Comparison of ENCODE assay signal across 1 cellular context in genomic region chr2:69062307-69062706, GRCh38.
TF ChIP-seq lines count a peak whose summit lies in the region.

No MANE protein-coding gene starts in this region.

TF ChIP-seq in HepG2, 621 proteins besides CTCF, POLR2A, EP300 and RAD21 (continued from another document and continues in another):
- TF ChIP-seq LBX2 (CRISPR knock-in tag; IDR thresholded peaks at IDR 0.05; ENCODE audit: borderline replicate concordance) (no peak), SNRNP70 (IDR thresholded peaks at IDR 0.05; ENCODE audit: low read depth, low read length) (no peak), ZNF747 (CRISPR knock-in tag; IDR thresholded peaks at IDR 0.05; ENCODE audit: borderline replicate concordance) (peak; percentile 42; the same call in 1 of the 2 replicates), FIP1L1 (IDR thresholded peaks at IDR 0.05; ENCODE audit: borderline replicate concordance, insufficient read depth, low read depth, low read length) (no peak), LCORL (IDR thresholded peaks at IDR 0.05) (no peak), LCORL (CRISPR knock-in tag; IDR thresholded peaks at IDR 0.05) (peak; percentile 70), ASH2L (IDR thresholded peaks at IDR 0.05; ENCODE audit: insufficient read length, low read depth, low read length) (peak; percentile 76), HNF4G (IDR thresholded peaks at IDR 0.05; ENCODE audit: borderline replicate concordance, low read depth, low read length) (peak; percentile 90), HNF4G (CRISPR knock-in tag; IDR thresholded peaks at IDR 0.05; ENCODE audit: borderline replicate concordance, low read depth) (peak; percentile 46; the same call in 1 of the 2 replicates), NFRKB (IDR thresholded peaks at IDR 0.05) (no peak), ZBTB21 (CRISPR knock-in tag; IDR thresholded peaks at IDR 0.05) (no peak), ZNF354B (CRISPR knock-in tag; IDR thresholded peaks at IDR 0.05) (no peak), PCBP1 (IDR thresholded peaks at IDR 0.05; ENCODE audit: borderline replicate concordance, low read depth, low read length) (no peak), ZNF652 (CRISPR knock-in tag; IDR thresholded peaks at IDR 0.05; ENCODE audit: borderline replicate concordance, low read depth) (no peak), BRD4 (CRISPR knock-in tag; IDR thresholded peaks at IDR 0.05) (no peak), ZNF784 (CRISPR knock-in tag; IDR thresholded peaks at IDR 0.05; ENCODE audit: borderline replicate concordance) (peak; percentile 57; the same call in 1 of the 2 replicates), LRRFIP1 (CRISPR knock-in tag; conservative IDR thresholded peaks at IDR 0.05) (no peak), ZFP62 (CRISPR knock-in tag; IDR thresholded peaks at IDR 0.05) (no peak), ZNF792 (CRISPR knock-in tag; IDR thresholded peaks at IDR 0.05) (no peak; the same call in 1 of the 2 replicates), SKIL (CRISPR knock-in tag; IDR thresholded peaks at IDR 0.05; ENCODE audit: borderline replicate concordance) (no peak), MEF2D (CRISPR knock-in tag; IDR thresholded peaks at IDR 0.05) (no peak), ARHGAP35 (CRISPR knock-in tag; IDR thresholded peaks at IDR 0.05; ENCODE audit: borderline replicate concordance) (no peak), GFI1 (CRISPR knock-in tag; IDR thresholded peaks at IDR 0.05; ENCODE audit: borderline replicate concordance) (peak; percentile 23; the same call in 1 of the 2 replicates), ZNF775 (CRISPR knock-in tag; IDR thresholded peaks at IDR 0.05; ENCODE audit: borderline replicate concordance) (no peak), MZF1 (CRISPR knock-in tag; IDR thresholded peaks at IDR 0.05; ENCODE audit: borderline replicate concordance) (no peak), ZNF724P (CRISPR knock-in tag; IDR thresholded peaks at IDR 0.05; ENCODE audit: borderline replicate concordance) (no peak), XRCC5 (optimal IDR thresholded peaks at IDR 0.05; ENCODE audit: low read length) (peak; percentile 63), CREB1 (IDR thresholded peaks at IDR 0.05) (no peak), CREB1 (CRISPR knock-in tag; IDR thresholded peaks at IDR 0.05) (no peak), ZFP91 (CRISPR knock-in tag; IDR thresholded peaks at IDR 0.05; ENCODE audit: borderline replicate concordance) (no peak), ZNF850 (CRISPR knock-in tag; conservative IDR thresholded peaks at IDR 0.05) (no peak), IRX3 (CRISPR knock-in tag; IDR thresholded peaks at IDR 0.05; ENCODE audit: borderline replicate concordance, low read depth) (no peak), ELF1 (CRISPR knock-in tag; IDR thresholded peaks at IDR 0.05) (no peak), HCFC1 (IDR thresholded peaks at IDR 0.05; ENCODE audit: low read depth, low read length) (no peak), ZFP36L1 (CRISPR knock-in tag; IDR thresholded peaks at IDR 0.05) (no peak), ZHX2 (IDR thresholded peaks at IDR 0.05; ENCODE audit: low read depth) (no peak), ZHX2 (CRISPR knock-in tag; IDR thresholded peaks at IDR 0.05; ENCODE audit: borderline replicate concordance) (no peak), NFIB (CRISPR knock-in tag; IDR thresholded peaks at IDR 0.05; ENCODE audit: borderline replicate concordance) (no peak), ZNF10 (CRISPR knock-in tag; IDR thresholded peaks at IDR 0.05; ENCODE audit: borderline replicate concordance, low read depth) (no peak), NCOA2 (CRISPR knock-in tag; IDR thresholded peaks at IDR 0.05) (peak; percentile 40; the same call in 1 of the 2 replicates), E2F2 (CRISPR knock-in tag; IDR thresholded peaks at IDR 0.05; ENCODE audit: borderline replicate concordance) (no peak), ZNF564 (CRISPR knock-in tag; IDR thresholded peaks at IDR 0.05) (no peak), SMAD1 (CRISPR knock-in tag; IDR thresholded peaks at IDR 0.05; ENCODE audit: borderline replicate concordance, low read depth) (no peak), ZNF646 (CRISPR knock-in tag; IDR thresholded peaks at IDR 0.05) (no peak)
